Comparison of ENCODE assay signal across 9 cellular contexts in genomic region chr12:53482626-53483165, GRCh38. TPM values are rescaled to one million over a fixed set of nuclear protein-coding genes. Genes with fewer than 3 reads are reported as not detected.
A peak's percentile ranks its signal among the peaks of the same experiment; 100 is the strongest.
DNase-seq lines count a peak whose midpoint lies in the region; ATAC-seq and TF ChIP-seq lines count a peak whose summit lies in the region.
"Had no signal": no experiment of that assay in that cellular context is flagged by ENCODE, and none has a peak within 500 bp of the region (broad histone marks: within the 10 kb centered on the region; RNA-seq: fewer than 3 reads in every experiment).

No MANE protein-coding gene starts in this region.

- peak; percentile 23 to 30 for ATAC-seq in right cardiac atrium

- no peak overlapping the region for H3K9ac ChIP-seq in stomach smooth muscle (ENCODE audit: low read length in 2 of 2)

- H3K36me3 Mint-ChIP-seq in activated naive CD4-positive, alpha-beta T cell treated with anti-CD3 and anti-CD28 coated beads, Interleukin-2, amount 50 U/mL, for 24 hours, result peaks cover 3% of the 10 kb centered on the region
- peaks cover 50% of the 10 kb centered on the region for H3K36me3 Mint-ChIP-seq in activated naive CD4-positive, alpha-beta T cell treated with anti-CD3 and anti-CD28 coated beads, Interleukin-2, amount 10 ng/mL, durations not matched to agents 7 days and 5 days

- no peak for TF ChIP-seq CTCF in testis (IDR thresholded peaks at IDR 0.05)

- H3K27ac Mint-ChIP-seq in activated naive CD4-positive, alpha-beta T cell treated with anti-CD3 and anti-CD28 coated beads, Interleukin-2, amount 50 U/mL, for 24 hours, result peak overlapping the region; percentile 30
- no peak overlapping the region for H3K27ac Mint-ChIP-seq in activated naive CD4-positive, alpha-beta T cell treated with anti-CD3 and anti-CD28 coated beads, Interleukin-2, amount 10 ng/mL, durations not matched to agents 7 days and 5 days

- DNase-seq in activated naive CD4-positive, alpha-beta T cell treated with anti-CD3 and anti-CD28 coated beads, Interleukin-2, amount 10 ng/mL, durations not matched to agents 7 days and 5 days, result no peak
- DNase-seq in right cardiac atrium (peak in 2 of 3 donors; percentile 37 to 62), RPMI8226 (no peak), testis (no peak)
- DNase-seq: effector CD8-positive, alpha-beta T cell; NCI-H1417 treated with DMSO at 0.1 percent for 48 hours had no signal

- H3K27me3 ChIP-seq in right cardiac atrium (ENCODE audit: control insufficient read depth, insufficient read depth) (no peaks in the 10 kb centered on the region), stomach smooth muscle (ENCODE audit: control insufficient read depth in 1 of 2, insufficient read depth in 2 of 2, low read length in 2 of 2) (no peaks in the 10 kb centered on the region), testis (no peaks in the 10 kb centered on the region)
- H3K27me3 ChIP-seq: adrenal gland had no signal

- no peak for TF ChIP-seq POLR2A in testis (IDR thresholded peaks at IDR 0.05)

- H3K4me1 Mint-ChIP-seq in activated naive CD4-positive, alpha-beta T cell treated with anti-CD3 and anti-CD28 coated beads, Interleukin-2, amount 50 U/mL, for 24 hours, result peaks cover 19% of the 10 kb centered on the region
- peaks cover 3% of the 10 kb centered on the region for H3K4me1 Mint-ChIP-seq in activated naive CD4-positive, alpha-beta T cell treated with anti-CD3 and anti-CD28 coated beads, Interleukin-2, amount 10 ng/mL, durations not matched to agents 7 days and 5 days

- CTCF ChIA-PET in activated naive CD4-positive, alpha-beta T cell treated with anti-CD3 and anti-CD28 coated beads, Interleukin-2, amount 10 ng/mL, durations not matched to agents 7 days and 5 days (lab: Charles Lee), result interaction anchor here (1.3 to 3.1 kb wide), 4 partner anchors 11 to 130 kb away, joined by 5 to 19 read pairs (median 6); partner anchors contain the start of gene TARBP2

- H3K9me3 ChIP-seq in right cardiac atrium (ENCODE audit: control insufficient read depth, low read length) (no peaks in the 10 kb centered on the region), stomach smooth muscle (ENCODE audit: control insufficient read depth in 2 of 2, low read length in 2 of 2) (no peaks in the 10 kb centered on the region), testis (no peaks in the 10 kb centered on the region)
- H3K9me3 ChIP-seq: adrenal gland had no signal

- peaks cover 48 to 68% of the 10 kb centered on the region in 2 donors for H3K36me3 ChIP-seq in stomach smooth muscle (ENCODE audit: control insufficient read depth in 2 of 2, insufficient read depth in 2 of 2, low read length in 2 of 2)
- no peaks in the 10 kb centered on the region for H3K36me3 ChIP-seq in testis (ENCODE audit: low read depth, missing control alignments)

- intact Hi-C loops in right cardiac atrium (cut with DNase I), result no loop called here
- intact Hi-C loops in testis (cut with DNase I; ENCODE audit: low total_unique reads), result no loop called here

- H3K4me1 ChIP-seq in right cardiac atrium (ENCODE audit: control insufficient read depth, insufficient read depth, low read length) (no peaks in the 10 kb centered on the region), stomach smooth muscle (ENCODE audit: control insufficient read depth, insufficient read depth, low read length) (no peaks in the 10 kb centered on the region), testis (peaks cover 14% of the 10 kb centered on the region)

- no peak overlapping the region for H3K4me3 Mint-ChIP-seq in activated naive CD4-positive, alpha-beta T cell treated with anti-CD3 and anti-CD28 coated beads, Interleukin-2, amount 50 U/mL, for 24 hours
- H3K4me3 Mint-ChIP-seq in activated naive CD4-positive, alpha-beta T cell treated with anti-CD3 and anti-CD28 coated beads, Interleukin-2, amount 10 ng/mL, durations not matched to agents 7 days and 5 days, result no peak overlapping the region

- no peak overlapping the region for H3K4me3 ChIP-seq in right cardiac atrium (ENCODE audit: low read length)
- H3K4me3 ChIP-seq in stomach smooth muscle (ENCODE audit: low read length in 2 of 2), result no peak overlapping the region
- H3K4me3 ChIP-seq in testis, result no peak overlapping the region
- H3K4me3 ChIP-seq: adrenal gland had no signal

- WGBS in right cardiac atrium, result 70% methylated on average over 18 of the region's 18 CpGs
- WGBS in testis, 2 donors, result 80 to 85% methylated on average over 13 to 18 of the region's 18 CpGs

- H3K27me3 Mint-ChIP-seq in activated naive CD4-positive, alpha-beta T cell treated with anti-CD3 and anti-CD28 coated beads, Interleukin-2, amount 50 U/mL, for 24 hours, result no peaks in the 10 kb centered on the region
- no peaks in the 10 kb centered on the region for H3K27me3 Mint-ChIP-seq in activated naive CD4-positive, alpha-beta T cell treated with anti-CD3 and anti-CD28 coated beads, Interleukin-2, amount 10 ng/mL, durations not matched to agents 7 days and 5 days

- no peak overlapping the region for H3K27ac ChIP-seq in right cardiac atrium (ENCODE audit: low read length)
- H3K27ac ChIP-seq in stomach smooth muscle (ENCODE audit: low read length), result peak overlapping the region; percentile 18
- H3K27ac ChIP-seq in testis, result no peak overlapping the region

- no peaks in the 10 kb centered on the region for H3K9me3 Mint-ChIP-seq in activated naive CD4-positive, alpha-beta T cell treated with anti-CD3 and anti-CD28 coated beads, Interleukin-2, amount 50 U/mL, for 24 hours
- H3K9me3 Mint-ChIP-seq in activated naive CD4-positive, alpha-beta T cell treated with anti-CD3 and anti-CD28 coated beads, Interleukin-2, amount 10 ng/mL, durations not matched to agents 7 days and 5 days, result no peaks in the 10 kb centered on the region

RNA-seq across cellular contexts. Expression of gene MAP3K12, which starts 16.6 kb away (rescaled TPM):
- total RNA-seq in right cardiac atrium, result 1 to 10 TPM; 7.7 to 9.6 (median 9.0) TPM
- polyA plus RNA-seq in right cardiac atrium, result 9.2 TPM
- 10 to 100 TPM; 52.2 to 56.7 TPM for total RNA-seq in testis
- polyA plus RNA-seq in testis (ENCODE audit: insufficient read depth, low read depth, low replicate concordance), result 28.5 TPM

RNA-seq across cellular contexts. Expression of gene TARBP2, which starts 18.4 kb away (rescaled TPM):
- total RNA-seq in right cardiac atrium (10 to 100 TPM; 12.9 to 13.9 (median 13.4) TPM), testis (10 to 100 TPM; 67.6 to 73.1 TPM)
- polyA plus RNA-seq in right cardiac atrium (12.8 TPM), testis (ENCODE audit: insufficient read depth, low read depth, low replicate concordance) (37.8 TPM)

RNA-seq across cellular contexts. Expression of gene NPFF, which starts 24.6 kb away (rescaled TPM):
- total RNA-seq in right cardiac atrium, result not detected
- polyA plus RNA-seq in right cardiac atrium, result not detected
- 1 to 10 TPM in 1 of 2 donors, not detected in 1; 1.2 TPM for total RNA-seq in testis
- polyA plus RNA-seq in testis (ENCODE audit: insufficient read depth, low read depth, low replicate concordance), result not detected
- total RNA-seq: adrenal gland had no signal

RNA-seq across cellular contexts. Expression of gene PCBP2, which starts 30.8 kb away (rescaled TPM):
- total RNA-seq in right cardiac atrium (100 to 1,000 TPM; 575 to 743 (median 588) TPM), testis (100 to 1,000 TPM; 553 to 632 TPM)
- polyA plus RNA-seq in right cardiac atrium (349 TPM), testis (ENCODE audit: insufficient read depth, low read depth, low replicate concordance) (1,065 TPM)

RNA-seq across cellular contexts. Expression of gene PRR13, which starts 41.2 kb away (rescaled TPM):
- 10 to 100 TPM; 66.9 to 85.6 (median 82.6) TPM for total RNA-seq in right cardiac atrium
- polyA plus RNA-seq in right cardiac atrium, result 69.1 TPM
- 10 to 100 TPM; 43.4 to 48.5 TPM for total RNA-seq in testis
- 120 TPM for polyA plus RNA-seq in testis (ENCODE audit: insufficient read depth, low read depth, low replicate concordance)

Comparison
In these comparisons a context has a peak if more than half of its experiments do, and no peak if none do; other contexts are left out.
1. DNase-seq: peak in right cardiac atrium (2 of 3); none in activated naive CD4-positive, alpha-beta T cell treated with anti-CD3 and anti-CD28 coated beads, Interleukin-2, amount 10 ng/mL, durations not matched to agents 7 days and 5 days (single experiment), RPMI8226 (single experiment) and testis (single experiment).
2. RNA of gene MAP3K12, which starts 16.6 kb away (total RNA-seq): 52.2 to 56.7 TPM in testis; 7.7 to 9.6 TPM in right cardiac atrium; every median in the first group is over 4 times any median in the second.
3. RNA of gene TARBP2, which starts 18.4 kb away (total RNA-seq): 67.6 to 73.1 TPM in testis; 12.9 to 13.9 TPM in right cardiac atrium; every median in the first group is over 4 times any median in the second.